Comparison of ENCODE assay signal across 22 cellular contexts in the genomic region with DNA sequence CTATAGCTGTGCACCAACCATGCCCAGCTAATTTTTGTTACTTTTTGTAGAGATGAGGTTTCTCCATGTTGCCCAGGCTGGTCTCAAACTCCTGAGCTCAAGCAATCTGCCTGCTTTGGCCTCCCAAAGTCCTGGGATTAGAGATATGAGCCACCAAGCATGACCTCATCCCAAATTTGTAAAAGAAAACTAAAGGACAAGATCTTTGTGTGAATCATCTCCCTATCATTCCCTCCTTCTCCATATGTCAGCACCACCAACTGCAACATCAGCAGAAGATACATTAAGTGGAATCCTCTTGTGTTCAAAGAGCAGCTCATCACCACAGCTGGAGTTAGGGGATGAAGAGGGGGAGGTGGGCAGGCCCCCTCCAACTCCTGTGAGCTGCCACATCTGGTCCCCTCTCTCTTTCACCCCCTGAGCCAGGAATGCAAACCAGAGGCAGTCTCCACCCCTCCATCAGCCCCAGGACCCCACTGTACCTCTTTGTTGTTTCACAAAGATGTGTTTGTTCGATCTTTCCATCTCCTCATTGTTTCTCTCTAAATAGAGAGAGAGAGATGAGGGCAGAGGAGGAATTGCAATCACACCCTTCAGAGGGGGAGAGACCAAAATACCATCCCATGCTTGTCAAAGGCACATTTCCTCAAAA. TPM values are rescaled to one million over a fixed set of nuclear protein-coding genes. Genes with fewer than 3 reads are reported as not detected.
DNase-seq lines count a peak whose midpoint lies in the region; TF ChIP-seq lines count a peak whose summit lies in the region.
"Had no signal": no experiment of that assay in that cellular context is flagged by ENCODE, and none has a peak within 500 bp of the region (broad histone marks: within the 10 kb centered on the region; RNA-seq: fewer than 3 reads in every experiment).

No MANE protein-coding gene starts in this region.

- no peak overlapping the region for H3K9ac ChIP-seq in trophoblast cell (ENCODE audit: low read length)

- no peak overlapping the region for H3K4me2 ChIP-seq in trophoblast cell (ENCODE audit: low read length)

- H2AK5ac ChIP-seq in trophoblast cell (ENCODE audit: low read length), result no peak overlapping the region

- no CpG with 5 or more reads among the region's 1 CpG for WGBS in trophoblast cell (ENCODE audit: extremely low coverage, insufficient coverage, insufficient read length)

- POLR2A ChIA-PET in HEK293 (lab: Yijun Ruan, JAX) (no interaction called here), RWPE1 (lab: Yijun Ruan, JAX; ENCODE audit: low non-redundant PET) (no interaction called here)

- no peaks in the 10 kb centered on the region for H3K79me1 ChIP-seq in trophoblast cell (ENCODE audit: low read length)

- H3K18ac ChIP-seq in trophoblast cell (ENCODE audit: low read length), result no peak overlapping the region

- DNase-seq in caudate nucleus (lab: John Stamatoyannopoulos, UW), result peak in 52 of 61 donors; percentile 7 to 88 (median 68)
- no peak for DNase-seq in NCI-H510A (lab: John Stamatoyannopoulos, UW)
- no peak for DNase-seq in RWPE1 (ENCODE audit: low spot score)
- DNase-seq in trophoblast cell, result no peak
- DNase-seq: activated CD4-positive, alpha-beta T cell treated with anti-CD3 and anti-CD28 coated beads, Interleukin-2, amount 10 ng/mL, durations not matched to agents 7 days and 5 days; activated naive CD8-positive, alpha-beta T cell treated with anti-CD3 and anti-CD28 coated beads, Interleukin-2, amount 10 ng/mL, durations not matched to agents 7 days and 5 days; AML-193; brain microvascular endothelial cell; kidney; mammary epithelial cell; MV-4-11; naive thymus-derived CD4-positive, alpha-beta T cell; NCI-H1694; NCI-H748 treated with DMSO at 0.1 percent for 48 hours; ovary; right lobe of liver; SHP77 treated with DMSO at 0.1 percent for 48 hours; T-cell had no signal

- CTCF ChIA-PET in HEK293 (lab: Yijun Ruan, JAX) (interaction anchor here (0.7 kb wide), 2 partner anchors 12 to 225 kb away, joined by 3 read pairs; no protein-coding TSS in a partner anchor), RWPE1 (lab: Yijun Ruan, JAX) (interaction anchor here (0.6 kb wide), 1 partner anchor 34 kb away, joined by 3 read pairs; no protein-coding TSS in a partner anchor)

- TF ChIP-seq CTCF in HEK293 (tag by site-specific recombination; IDR thresholded peaks at IDR 0.05), result no peak
- TF ChIP-seq CTCF in RWPE1 (conservative IDR thresholded peaks at IDR 0.05; ENCODE audit: low read depth), result no peak

- no peak overlapping the region for H4K91ac ChIP-seq in trophoblast cell (ENCODE audit: low read depth, low read length)

- no peak overlapping the region for H2BK120ac ChIP-seq in trophoblast cell (ENCODE audit: insufficient read depth, low read length, poor library complexity)

- no peak overlapping the region for H4K8ac ChIP-seq in trophoblast cell (ENCODE audit: low read depth, low read length)

- H2BK12ac ChIP-seq in trophoblast cell (ENCODE audit: low read length), result no peak overlapping the region

- H2BK5ac ChIP-seq in trophoblast cell (ENCODE audit: low read depth, low read length, poor library complexity), result no peak overlapping the region

- H2AFZ ChIP-seq in trophoblast cell (ENCODE audit: insufficient read depth, low read length, poor library complexity), result no peak overlapping the region

- H3K27ac ChIP-seq in HEK293 (ENCODE audit: extremely low read depth, low read depth, low read length) (no peak overlapping the region), caudate nucleus (ENCODE audit: low read depth, low read length) (peak overlapping the region; percentile 94), layer of hippocampus (ENCODE audit: low read depth, low read length) (peak overlapping the region; percentile 92), temporal lobe (ENCODE audit: low read depth, low read length) (peak overlapping the region; percentile 98), RWPE1 (no peak overlapping the region), trophoblast cell (ENCODE audit: low read depth, low read length) (no peak overlapping the region)
- H3K27ac ChIP-seq: brain microvascular endothelial cell, coronary artery, ovary, right lobe of liver had no signal

- H3K36me3 ChIP-seq in HEK293 (ENCODE audit: control insufficient read depth in 2 of 2, insufficient read depth in 1 of 2, low read length in 2 of 2) (no peaks in the 10 kb centered on the region), trophoblast cell (ENCODE audit: control insufficient read depth in 1 of 2, insufficient read depth in 2 of 2, low read length in 2 of 2) (no peaks in the 10 kb centered on the region)
- H3K36me3 ChIP-seq: brain microvascular endothelial cell, ovary, right lobe of liver had no signal

- H3K4me3 ChIP-seq in HEK293 (ENCODE audit: low read depth, low read length), result no peak overlapping the region
- no peak overlapping the region for H3K4me3 ChIP-seq in trophoblast cell (ENCODE audit: low read depth, low read length)
- H3K4me3 ChIP-seq: coronary artery, ovary, right lobe of liver had no signal

- no peak overlapping the region for H3K4ac ChIP-seq in trophoblast cell (ENCODE audit: low read depth, low read length)

- H3K23ac ChIP-seq in trophoblast cell (ENCODE audit: low read length), result no peak overlapping the region

- no peaks in the 10 kb centered on the region for H3K27me3 ChIP-seq in layer of hippocampus (ENCODE audit: control insufficient read depth, insufficient read depth, low read length)
- H3K27me3 ChIP-seq in trophoblast cell (ENCODE audit: insufficient read depth, low read length), result no peaks in the 10 kb centered on the region
- H3K27me3 ChIP-seq: brain microvascular endothelial cell, ovary, right lobe of liver had no signal

- no peaks in the 10 kb centered on the region for H3K79me2 ChIP-seq in trophoblast cell (ENCODE audit: control insufficient read depth, insufficient read depth, low read length, poor library complexity)

- H4K12ac ChIP-seq in trophoblast cell (ENCODE audit: low read depth, low read length), result no peak overlapping the region

- H3K14ac ChIP-seq in trophoblast cell (ENCODE audit: low read length), result no peak overlapping the region

- H3K9me3 ChIP-seq in HEK293 (ENCODE audit: control insufficient read depth, insufficient read depth, low read depth, low read length) (no peaks in the 10 kb centered on the region), trophoblast cell (ENCODE audit: insufficient read depth, low read depth, low read length) (no peaks in the 10 kb centered on the region)
- H3K9me3 ChIP-seq: ovary, right lobe of liver had no signal

- H3K4me1 ChIP-seq in HEK293 (ENCODE audit: control insufficient read depth, insufficient read depth, low read length) (no peaks in the 10 kb centered on the region), trophoblast cell (ENCODE audit: control insufficient read depth in 1 of 2, insufficient read depth in 2 of 2, low read length in 2 of 2) (peaks cover 0 to 1% of the 10 kb centered on the region in 2 experiments)
- H3K4me1 ChIP-seq: right lobe of liver had no signal

TF ChIP-seq in HEK293, 187 proteins besides CTCF, POLR2A, EP300 and RAD21:
- no peak for TF ChIP-seq ZNF571 (tag by site-specific recombination; IDR thresholded peaks at IDR 0.05)
- TF ChIP-seq, protein P1, sequence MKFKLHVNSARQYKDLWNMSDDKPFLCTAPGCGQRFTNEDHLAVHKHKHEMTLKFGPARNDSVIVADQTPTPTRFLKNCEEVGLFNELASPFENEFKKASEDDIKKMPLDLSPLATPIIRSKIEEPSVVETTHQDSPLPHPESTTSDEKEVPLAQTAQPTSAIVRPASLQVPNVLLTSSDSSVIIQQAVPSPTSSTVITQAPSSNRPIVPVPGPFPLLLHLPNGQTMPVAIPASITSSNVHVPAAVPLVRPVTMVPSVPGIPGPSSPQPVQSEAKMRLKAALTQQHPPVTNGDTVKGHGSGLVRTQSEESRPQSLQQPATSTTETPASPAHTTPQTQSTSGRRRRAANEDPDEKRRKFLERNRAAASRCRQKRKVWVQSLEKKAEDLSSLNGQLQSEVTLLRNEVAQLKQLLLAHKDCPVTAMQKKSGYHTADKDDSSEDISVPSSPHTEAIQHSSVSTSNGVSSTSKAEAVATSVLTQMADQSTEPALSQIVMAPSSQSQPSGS (tag by site-specific recombination; IDR thresholded peaks at IDR 0.05; ENCODE audit: low read depth), result peak; percentile 42; the same call in 1 of the 2 replicates
- no peak for TF ChIP-seq ZNF10 (tag by site-specific recombination; IDR thresholded peaks at IDR 0.05)
TF ChIP-seq in HEK293: peak in this region for 1.

RNA-seq across cellular contexts. Expression of a gene that starts 47.3 kb away (rescaled TPM):
- total RNA-seq in temporal lobe, result 34.2 TPM
- polyA plus RNA-seq in trophoblast cell (2013), result 94.7 and 97.3 TPM in 2 replicates

Comparison
In these comparisons a context has a peak if more than half of its experiments do, and no peak if none do; other contexts are left out.
1. H3K27ac ChIP-seq: peak in caudate nucleus (single experiment), layer of hippocampus (single experiment) and temporal lobe (single experiment); none in HEK293 (single experiment), RWPE1 (single experiment) and trophoblast cell (single experiment).
2. DNase-seq: peak in caudate nucleus (52 of 61); none in NCI-H510A (single experiment), RWPE1 (single experiment) and trophoblast cell (0 of 2).